Comparison of ENCODE assay signal across 1 cellular context in genomic region chr1:155453141-155453540, GRCh38.
TF ChIP-seq lines count a peak whose summit lies in the region.

No MANE protein-coding gene starts in this region.

TF ChIP-seq in K562, 482 proteins besides CTCF, POLR2A, EP300 and RAD21 (continued from another document):
- TF ChIP-seq CUX1 (CRISPR knock-in tag; IDR thresholded peaks at IDR 0.05), result no peak
- no peak for TF ChIP-seq PRPF4 (IDR thresholded peaks at IDR 0.05; ENCODE audit: insufficient read depth, low read depth, low read length, poor library complexity, severe bottlenecking)
- TF ChIP-seq SAFB2 (IDR thresholded peaks at IDR 0.05; ENCODE audit: borderline replicate concordance, low read depth, low read length, severe bottlenecking), result no peak
- TF ChIP-seq, protein P1, sequence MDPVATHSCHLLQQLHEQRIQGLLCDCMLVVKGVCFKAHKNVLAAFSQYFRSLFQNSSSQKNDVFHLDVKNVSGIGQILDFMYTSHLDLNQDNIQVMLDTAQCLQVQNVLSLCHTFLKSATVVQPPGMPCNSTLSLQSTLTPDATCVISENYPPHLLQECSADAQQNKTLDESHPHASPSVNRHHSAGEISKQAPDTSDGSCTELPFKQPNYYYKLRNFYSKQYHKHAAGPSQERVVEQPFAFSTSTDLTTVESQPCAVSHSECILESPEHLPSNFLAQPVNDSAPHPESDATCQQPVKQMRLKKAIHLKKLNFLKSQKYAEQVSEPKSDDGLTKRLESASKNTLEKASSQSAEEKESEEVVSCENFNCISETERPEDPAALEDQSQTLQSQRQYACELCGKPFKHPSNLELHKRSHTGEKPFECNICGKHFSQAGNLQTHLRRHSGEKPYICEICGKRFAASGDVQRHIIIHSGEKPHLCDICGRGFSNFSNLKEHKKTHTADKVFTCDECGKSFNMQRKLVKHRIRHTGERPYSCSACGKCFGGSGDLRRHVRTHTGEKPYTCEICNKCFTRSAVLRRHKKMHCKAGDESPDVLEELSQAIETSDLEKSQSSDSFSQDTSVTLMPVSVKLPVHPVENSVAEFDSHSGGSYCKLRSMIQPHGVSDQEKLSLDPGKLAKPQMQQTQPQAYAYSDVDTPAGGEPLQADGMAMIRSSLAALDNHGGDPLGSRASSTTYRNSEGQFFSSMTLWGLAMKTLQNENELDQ (CRISPR knock-in tag; IDR thresholded peaks at IDR 0.05; ENCODE audit: borderline replicate concordance), result no peak
- TF ChIP-seq SMARCC2 (IDR thresholded peaks at IDR 0.05; ENCODE audit: low read depth), result no peak
- TF ChIP-seq PPARD (CRISPR knock-in tag; IDR thresholded peaks at IDR 0.05), result no peak
- TF ChIP-seq, protein P2, sequence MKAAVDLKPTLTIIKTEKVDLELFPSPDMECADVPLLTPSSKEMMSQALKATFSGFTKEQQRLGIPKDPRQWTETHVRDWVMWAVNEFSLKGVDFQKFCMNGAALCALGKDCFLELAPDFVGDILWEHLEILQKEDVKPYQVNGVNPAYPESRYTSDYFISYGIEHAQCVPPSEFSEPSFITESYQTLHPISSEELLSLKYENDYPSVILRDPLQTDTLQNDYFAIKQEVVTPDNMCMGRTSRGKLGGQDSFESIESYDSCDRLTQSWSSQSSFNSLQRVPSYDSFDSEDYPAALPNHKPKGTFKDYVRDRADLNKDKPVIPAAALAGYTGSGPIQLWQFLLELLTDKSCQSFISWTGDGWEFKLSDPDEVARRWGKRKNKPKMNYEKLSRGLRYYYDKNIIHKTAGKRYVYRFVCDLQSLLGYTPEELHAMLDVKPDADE (conservative IDR thresholded peaks at IDR 0.05; ENCODE audit: control insufficient read depth, low read depth, low read length), result no peak
- no peak for TF ChIP-seq ZNF764 (CRISPR knock-in tag; IDR thresholded peaks at IDR 0.05; ENCODE audit: low read depth)
- no peak for TF ChIP-seq MAFK (IDR thresholded peaks at IDR 0.05; ENCODE audit: low read length)
- no peak for TF ChIP-seq ZNF133 (CRISPR knock-in tag; IDR thresholded peaks at IDR 0.05)
- TF ChIP-seq, protein P3, sequence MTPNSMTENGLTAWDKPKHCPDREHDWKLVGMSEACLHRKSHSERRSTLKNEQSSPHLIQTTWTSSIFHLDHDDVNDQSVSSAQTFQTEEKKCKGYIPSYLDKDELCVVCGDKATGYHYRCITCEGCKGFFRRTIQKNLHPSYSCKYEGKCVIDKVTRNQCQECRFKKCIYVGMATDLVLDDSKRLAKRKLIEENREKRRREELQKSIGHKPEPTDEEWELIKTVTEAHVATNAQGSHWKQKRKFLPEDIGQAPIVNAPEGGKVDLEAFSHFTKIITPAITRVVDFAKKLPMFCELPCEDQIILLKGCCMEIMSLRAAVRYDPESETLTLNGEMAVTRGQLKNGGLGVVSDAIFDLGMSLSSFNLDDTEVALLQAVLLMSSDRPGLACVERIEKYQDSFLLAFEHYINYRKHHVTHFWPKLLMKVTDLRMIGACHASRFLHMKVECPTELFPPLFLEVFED (CRISPR knock-in tag; conservative IDR thresholded peaks at IDR 0.05), result no peak
- TF ChIP-seq, protein P4, sequence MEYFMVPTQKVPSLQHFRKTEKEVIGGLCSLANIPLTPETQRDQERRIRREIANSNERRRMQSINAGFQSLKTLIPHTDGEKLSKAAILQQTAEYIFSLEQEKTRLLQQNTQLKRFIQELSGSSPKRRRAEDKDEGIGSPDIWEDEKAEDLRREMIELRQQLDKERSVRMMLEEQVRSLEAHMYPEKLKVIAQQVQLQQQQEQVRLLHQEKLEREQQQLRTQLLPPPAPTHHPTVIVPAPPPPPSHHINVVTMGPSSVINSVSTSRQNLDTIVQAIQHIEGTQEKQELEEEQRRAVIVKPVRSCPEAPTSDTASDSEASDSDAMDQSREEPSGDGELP (CRISPR knock-in tag; IDR thresholded peaks at IDR 0.05; ENCODE audit: borderline replicate concordance), result no peak
- TF ChIP-seq CCAR2 (IDR thresholded peaks at IDR 0.05; ENCODE audit: low read depth, low read length), result no peak
TF ChIP-seq in K562: peak in this region for 0.
